1 cellular context compared by ENCODE assay signal in genomic region chr20:40689100-40689942, GRCh38.
TF ChIP-seq lines count a peak whose summit lies in the region.

Gene MAFB, minus strand, starts transcription at chr20:40689236. Its CDS starts 386 bp downstream, at chr20:40688850.

TF ChIP-seq in H1, 55 proteins besides CTCF, POLR2A, EP300 and RAD21 (continued from another document):
- TF ChIP-seq EGR1 (IDR thresholded peaks at IDR 0.05; ENCODE audit: borderline replicate concordance, low read depth, low read length) (no peak), GTF2F1 (IDR thresholded peaks at IDR 0.05; ENCODE audit: borderline replicate concordance, low read depth, low read length) (no peak), RXRA (IDR thresholded peaks at IDR 0.05; ENCODE audit: insufficient read depth, low read depth, low read length) (no peak), TEAD4 (IDR thresholded peaks at IDR 0.05; ENCODE audit: low read depth, low read length) (no peak), SP2 (IDR thresholded peaks at IDR 0.05; ENCODE audit: low read length) (no peak), YY1 (IDR thresholded peaks at IDR 0.05; ENCODE audit: low read depth, low read length) (no peak), CHD7 (IDR thresholded peaks at IDR 0.05; ENCODE audit: insufficient replicate concordance, low read length) (no peak), TAF7 (optimal IDR thresholded peaks at IDR 0.05; ENCODE audit: borderline replicate concordance, low read depth, low read length) (peak; percentile 67), CBX5 (IDR thresholded peaks at IDR 0.05; ENCODE audit: low read depth, low read length) (no peak), SP1 (IDR thresholded peaks at IDR 0.05; ENCODE audit: low read depth, low read length) (no peak), PHF8 (conservative IDR thresholded peaks at IDR 0.05; ENCODE audit: low read depth, low read length) (no peak), SAP30 (IDR thresholded peaks at IDR 0.05; ENCODE audit: insufficient read depth, insufficient replicate concordance, low read length) (peak; percentile 72), GABPA (IDR thresholded peaks at IDR 0.05; ENCODE audit: borderline replicate concordance, insufficient read depth, low read length) (no peak), ATF3 (IDR thresholded peaks at IDR 0.05; ENCODE audit: insufficient read depth, low read depth, low read length) (no peak), BCL11A (IDR thresholded peaks at IDR 0.05; ENCODE audit: low read depth in 2 of 2, low read length in 2 of 2) (no peak), NANOG (IDR thresholded peaks at IDR 0.05; ENCODE audit: insufficient read depth, low read depth, low read length, poor library complexity, severe bottlenecking) (no peak), CTBP2 (IDR thresholded peaks at IDR 0.05; ENCODE audit: borderline replicate concordance, insufficient read depth, insufficient read length, low read length) (peak; percentile 89), CBX8 (IDR thresholded peaks at IDR 0.05; ENCODE audit: borderline replicate concordance, low read depth, low read length) (no peak), CHD2 (IDR thresholded peaks at IDR 0.05; ENCODE audit: low read length) (no peak), RBBP5 (IDR thresholded peaks at IDR 0.05; ENCODE audit: borderline replicate concordance, low read depth, low read length) (no peak; the same call in 1 of the 2 replicates), HDAC2 (IDR thresholded peaks at IDR 0.05; ENCODE audit: borderline replicate concordance in 1 of 2, low read depth in 2 of 2, low read length in 2 of 2) (no peak), KDM4A (IDR thresholded peaks at IDR 0.05; ENCODE audit: low read depth, low read length, severe bottlenecking) (no peak), RFX5 (IDR thresholded peaks at IDR 0.05; ENCODE audit: borderline replicate concordance, low read depth, low read length) (no peak), CREB1 (IDR thresholded peaks at IDR 0.05) (no peak), USF2 (IDR thresholded peaks at IDR 0.05; ENCODE audit: low read length) (no peak), E2F6 (IDR thresholded peaks at IDR 0.05) (no peak; the same call in 1 of the 2 replicates), ZNF274 (IDR thresholded peaks at IDR 0.05; ENCODE audit: borderline replicate concordance, extremely low read depth, low read length) (no peak)
- TF ChIP-seq, protein P1, sequence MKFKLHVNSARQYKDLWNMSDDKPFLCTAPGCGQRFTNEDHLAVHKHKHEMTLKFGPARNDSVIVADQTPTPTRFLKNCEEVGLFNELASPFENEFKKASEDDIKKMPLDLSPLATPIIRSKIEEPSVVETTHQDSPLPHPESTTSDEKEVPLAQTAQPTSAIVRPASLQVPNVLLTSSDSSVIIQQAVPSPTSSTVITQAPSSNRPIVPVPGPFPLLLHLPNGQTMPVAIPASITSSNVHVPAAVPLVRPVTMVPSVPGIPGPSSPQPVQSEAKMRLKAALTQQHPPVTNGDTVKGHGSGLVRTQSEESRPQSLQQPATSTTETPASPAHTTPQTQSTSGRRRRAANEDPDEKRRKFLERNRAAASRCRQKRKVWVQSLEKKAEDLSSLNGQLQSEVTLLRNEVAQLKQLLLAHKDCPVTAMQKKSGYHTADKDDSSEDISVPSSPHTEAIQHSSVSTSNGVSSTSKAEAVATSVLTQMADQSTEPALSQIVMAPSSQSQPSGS (IDR thresholded peaks at IDR 0.05; ENCODE audit: low read length) = no peak
